In genomic region chr20:64065062-64065972, GRCh38 we compare ENCODE assay signal across 12 cellular contexts. TPM values are rescaled to one million over a fixed set of nuclear protein-coding genes. Genes with fewer than 3 reads are reported as not detected.
DNase-seq lines count a peak whose midpoint lies in the region; ATAC-seq and TF ChIP-seq lines count a peak whose summit lies in the region.
"Had no signal": no experiment of that assay in that cellular context is flagged by ENCODE, and none has a peak within 500 bp of the region (broad histone marks: within the 10 kb centered on the region; RNA-seq: fewer than 3 reads in every experiment).

No MANE protein-coding gene starts in this region.

- WGBS in liver: 26% methylated on average over 27 of the region's 27 CpGs
- WGBS in psoas muscle, 3 donors: 45 to 54% (median 51%) methylated on average over 27 of the region's 27 CpGs

- H3K4me1 Mint-ChIP-seq in CD14-positive monocyte (peaks cover 44% of the 10 kb centered on the region), GM23338 (peaks cover 34% of the 10 kb centered on the region), T-helper 17 cell (peaks cover 37% of the 10 kb centered on the region)

- H3K27ac ChIP-seq in GM23338 (ENCODE audit: low read depth) (no peak overlapping the region), liver (ENCODE audit: low read depth in 1 of 2, low read length in 2 of 2) (peak overlapping the region; percentile 55 to 64), psoas muscle (no peak overlapping the region)
- H3K27ac ChIP-seq: gastrocnemius medialis, right atrium auricular region had no signal

- no peaks in the 10 kb centered on the region for H4K20me1 ChIP-seq in GM23338 (replicated peaks; ENCODE audit: insufficient read depth)

- H3K27me3 ChIP-seq in GM23338 (ENCODE audit: insufficient read depth): no peaks in the 10 kb centered on the region
- H3K27me3 ChIP-seq in liver (ENCODE audit: control insufficient read depth in 4 of 4, insufficient read depth in 4 of 4, low read length in 3 of 4): no peaks in the 10 kb centered on the region
- no peaks in the 10 kb centered on the region for H3K27me3 ChIP-seq in psoas muscle (ENCODE audit: insufficient read depth in 3 of 3, low read length in 2 of 3)
- H3K27me3 ChIP-seq: gastrocnemius medialis, right atrium auricular region had no signal

- H3K9ac ChIP-seq in liver (ENCODE audit: low read depth in 1 of 2, low read length in 2 of 2): no peak overlapping the region

- H3K4me1 ChIP-seq in GM23338 (ENCODE audit: insufficient read depth) (peaks cover 17% of the 10 kb centered on the region; the same call in 1 of the 2 replicates), liver (ENCODE audit: control insufficient read depth in 4 of 4, insufficient read depth in 4 of 4, low read length in 3 of 4) (peaks cover 27 to 65% (median 54%) of the 10 kb centered on the region in 4 donors), psoas muscle (peaks cover 9% of the 10 kb centered on the region)

- H3K9me3 Mint-ChIP-seq in CD14-positive monocyte (peaks cover 0 to 2% (median 0%) of the 10 kb centered on the region in 7 donors), GM23338 (no peaks in the 10 kb centered on the region)

- TF ChIP-seq RAD21 in liver (IDR thresholded peaks at IDR 0.05): no peak

- TF ChIP-seq CTCF in CD14-positive monocyte (IDR thresholded peaks at IDR 0.05): no peak
- TF ChIP-seq CTCF in GM23338 (conservative IDR thresholded peaks at IDR 0.05; ENCODE audit: low read depth in 2 of 2): no peak
- TF ChIP-seq CTCF in liver (IDR thresholded peaks at IDR 0.05; ENCODE audit: low read depth, low read length, missing input control): no peak
- TF ChIP-seq CTCF in psoas muscle (IDR thresholded peaks at IDR 0.05): no peak

- no peak overlapping the region for H2AFZ ChIP-seq in GM23338

- H3K79me2 ChIP-seq in GM23338 (replicated peaks; ENCODE audit: insufficient read depth): no peaks in the 10 kb centered on the region

- H3K4me3 Mint-ChIP-seq in CD14-positive monocyte (peak overlapping the region; percentile 31 to 62), GM23338 (peak overlapping the region; percentile 17; the same call in 1 of the 3 replicates), T-helper 17 cell (peak overlapping the region; percentile 77)

- peaks cover 0 to 27% (median 12%) of the 10 kb centered on the region in 3 donors for H3K27me3 Mint-ChIP-seq in CD14-positive monocyte (ENCODE audit: low read depth in 3 of 3)
- peaks cover 13% of the 10 kb centered on the region for H3K27me3 Mint-ChIP-seq in GM23338 (ENCODE audit: insufficient read depth, low read depth, poor library complexity)
- no peaks in the 10 kb centered on the region for H3K27me3 Mint-ChIP-seq in T-helper 17 cell

- peak overlapping the region in 3 of 7 donors; percentile 15 to 73 (median 66) for H3K27ac Mint-ChIP-seq in CD14-positive monocyte
- no peak overlapping the region; the same call in 1 of the 2 replicates for H3K27ac Mint-ChIP-seq in GM23338
- peak overlapping the region; percentile 90 for H3K27ac Mint-ChIP-seq in T-helper 17 cell

- H3K4me3 ChIP-seq in GM23338: no peak overlapping the region
- H3K4me3 ChIP-seq in liver (ENCODE audit: low read depth in 1 of 3, low read length in 3 of 3): no peak overlapping the region
- no peak overlapping the region for H3K4me3 ChIP-seq in psoas muscle
- H3K4me3 ChIP-seq: right atrium auricular region had no signal

- H3K4me2 ChIP-seq in GM23338: no peak overlapping the region

- intact Hi-C loops in CD14-positive monocyte (cut with micrococcal nuclease): loop anchor here in 1 of 2 donors (10.0 kb wide), 1 partner anchor 541 kb away; the partner anchor contains the start of gene PPDPF
- intact Hi-C loops in psoas muscle (cut with DNase I): no loop called here

- peaks cover 6% of the 10 kb centered on the region; the same call in 1 of the 2 replicates for H3F3A ChIP-seq in GM23338 (replicated peaks; ENCODE audit: low read depth)

- H3K9me2 ChIP-seq in GM23338 (ENCODE audit: insufficient read depth): no peaks in the 10 kb centered on the region

- DNase-seq in CD14-positive monocyte (ENCODE audit: low spot score): no peak
- DNase-seq in GM23338 (ENCODE audit: low spot score): no peak
- DNase-seq in T-helper 17 cell: no peak
- no peak for DNase-seq in amygdala (lab: John Stamatoyannopoulos, UW)
- no peak for DNase-seq in psoas muscle
- DNase-seq in HPDE6-E6E7 (ENCODE audit: extremely low spot score): no peak
- DNase-seq: COR-L47, gastrocnemius medialis had no signal

- H3K36me3 ChIP-seq in GM23338 (ENCODE audit: insufficient read depth) (no peaks in the 10 kb centered on the region), liver (ENCODE audit: control insufficient read depth in 4 of 4, insufficient read depth in 3 of 4, low read depth in 1 of 4, low read length in 3 of 4) (no peaks in the 10 kb centered on the region), psoas muscle (ENCODE audit: insufficient read depth in 1 of 2, low read depth in 1 of 2) (no peaks in the 10 kb centered on the region)
- H3K36me3 ChIP-seq: gastrocnemius medialis, right atrium auricular region had no signal

- ATAC-seq in GM23338 (no peak), T-helper 17 cell (no peak), psoas muscle (no peak), GM19395 (IDR thresholded peaks at IDR 0.05; ENCODE audit: unreplicated experiment) (no peak)
- ATAC-seq: gastrocnemius medialis had no signal

- H3K9me3 ChIP-seq in T-helper 17 cell (ENCODE audit: control insufficient read depth, low read length, poor library complexity, severe bottlenecking) (no peaks in the 10 kb centered on the region), liver (ENCODE audit: control insufficient read depth in 4 of 4, low read length in 3 of 4) (no peaks in the 10 kb centered on the region), psoas muscle (no peaks in the 10 kb centered on the region)
- H3K9me3 ChIP-seq: gastrocnemius medialis, right atrium auricular region had no signal

- no peaks in the 10 kb centered on the region for H3K36me3 Mint-ChIP-seq in CD14-positive monocyte
- H3K36me3 Mint-ChIP-seq in GM23338 (ENCODE audit: low read depth): no peaks in the 10 kb centered on the region
- no peaks in the 10 kb centered on the region for H3K36me3 Mint-ChIP-seq in T-helper 17 cell (ENCODE audit: low read depth)

TF ChIP-seq in GM23338, 12 proteins besides CTCF, POLR2A, EP300 and RAD21:
- TF ChIP-seq ZNF331 (CRISPR knock-in tag; IDR thresholded peaks at IDR 0.05; ENCODE audit: low read depth) (no peak), CREB1 (CRISPR knock-in tag; IDR thresholded peaks at IDR 0.05; ENCODE audit: low read depth) (no peak), EZH2phosphoT487 (IDR thresholded peaks at IDR 0.05; ENCODE audit: unreplicated experiment) (no peak)

TF ChIP-seq in liver, 16 proteins besides CTCF, POLR2A, EP300 and RAD21 (continues in another document):
- no peak for TF ChIP-seq ZBTB33 (IDR thresholded peaks at IDR 0.05)
- TF ChIP-seq YY1 (IDR thresholded peaks at IDR 0.05): no peak
- TF ChIP-seq TAF1 (conservative IDR thresholded peaks at IDR 0.05): no peak

RNA-seq across cellular contexts. Expression of gene TCEA2, which starts 2.3 kb away (rescaled TPM):
- 10 to 100 TPM; 15.7 to 16.0 TPM for polyA plus RNA-seq in CD14-positive monocyte
- 15.0 and 21.0 TPM in 2 replicates for total RNA-seq in GM23338 (2014; rRNA removed; shearing (Covaris generic))
- 54.4 and 58.9 TPM in 2 replicates for polyA plus RNA-seq in GM23338 (2016; fragmentation: Nextera tagmentation; extraction: Ambion mirVana)
- 10 to 100 TPM; 20.0 to 21.0 TPM for total RNA-seq in T-helper 17 cell
- total RNA-seq in liver: 1 to 10 TPM; 4.6 to 6.4 TPM
- polyA plus RNA-seq in liver: 10 to 100 TPM; 17.2 to 22.6 TPM
- 10 to 100 TPM; 30.2 to 43.4 (median 37.6) TPM for total RNA-seq in psoas muscle
- 10 to 100 TPM; 15.1 to 24.9 (median 15.6) TPM for polyA plus RNA-seq in psoas muscle

RNA-seq across cellular contexts. Expression of gene RGS19, which starts 14.0 kb away (rescaled TPM):
- 100 to 1,000 TPM; 244 to 280 TPM for polyA plus RNA-seq in CD14-positive monocyte
- total RNA-seq in GM23338 (2014; rRNA removed; shearing (Covaris generic)): 15.0 and 19.7 TPM in 2 replicates
- polyA plus RNA-seq in GM23338 (2016; fragmentation: Nextera tagmentation; extraction: Ambion mirVana): 12.5 and 13.1 TPM in 2 replicates
- total RNA-seq in T-helper 17 cell: 10 to 100 TPM; 42.8 to 50.9 TPM
- 10 to 100 TPM in 1 of 2 donors, 1 to 10 TPM in 1; 6.7 to 12.9 TPM for total RNA-seq in liver
- 1 to 10 TPM; 4.9 to 5.9 TPM for polyA plus RNA-seq in liver
- total RNA-seq in psoas muscle: 1 to 10 TPM; 2.0 to 3.5 (median 2.4) TPM
- 1 to 10 TPM; 3.7 to 5.7 (median 3.8) TPM for polyA plus RNA-seq in psoas muscle

RNA-seq across cellular contexts. Expression of gene OPRL1, which starts 14.6 kb away (rescaled TPM):
- 1 to 10 TPM; 7.0 to 8.8 TPM for polyA plus RNA-seq in CD14-positive monocyte
- total RNA-seq in GM23338 (2014; rRNA removed; shearing (Covaris generic)): 0.74 and 1.1 TPM in 2 replicates
- 0.24 and 0.27 TPM in 2 replicates for polyA plus RNA-seq in GM23338 (2016; fragmentation: Nextera tagmentation; extraction: Ambion mirVana)
- total RNA-seq in T-helper 17 cell: 1 to 10 TPM; 1.4 to 2.7 TPM
- total RNA-seq in liver: under 1 TPM; 0.42 to 0.79 TPM
- under 1 TPM; 0.04 to 0.28 TPM for polyA plus RNA-seq in liver
- total RNA-seq in psoas muscle: under 1 TPM; 0.17 to 0.94 (median 0.21) TPM
- polyA plus RNA-seq in psoas muscle: under 1 TPM; 0.03 to 0.08 (median 0.08) TPM

RNA-seq across cellular contexts. Expression of gene SOX18, which starts 15.9 kb away (rescaled TPM):
- polyA plus RNA-seq in CD14-positive monocyte (not detected), GM23338 (2016; fragmentation: Nextera tagmentation; extraction: Ambion mirVana) (not detected in 2 replicates), liver (1 to 10 TPM; 1.1 to 5.8 TPM), psoas muscle (10 to 100 TPM in 1 of 3 donors, 1 to 10 TPM in 2; 4.2 to 15.4 (median 6.5) TPM)
- total RNA-seq in GM23338 (2014; rRNA removed; shearing (Covaris generic)): 0.21 TPM in 1 of 2 replicates, not detected in the other
- total RNA-seq in T-helper 17 cell (not detected), liver (1 to 10 TPM; 2.1 to 3.1 TPM), psoas muscle (10 to 100 TPM; 11.7 to 50.8 (median 30.5) TPM)

RNA-seq across cellular contexts. Expression of gene LKAAEAR1, which starts 18.9 kb away (rescaled TPM):
- polyA plus RNA-seq in CD14-positive monocyte: under 1 TPM; 0.61 to 0.86 TPM
- 1.1 TPM in 1 of 2 replicates, not detected in the other for total RNA-seq in GM23338 (2014; rRNA removed; shearing (Covaris generic))
- polyA plus RNA-seq in GM23338 (2016; fragmentation: Nextera tagmentation; extraction: Ambion mirVana): 1.8 and 2.4 TPM in 2 replicates
- not detected for total RNA-seq in T-helper 17 cell
- total RNA-seq in liver: not detected
- under 1 TPM in 1 of 2 donors, not detected in 1; 0.08 TPM for polyA plus RNA-seq in liver
- not detected for total RNA-seq in psoas muscle
- polyA plus RNA-seq in psoas muscle: not detected
- total RNA-seq: gastrocnemius medialis, NCI-H460, right atrium auricular region had no signal

Comparison
In these comparisons a context has a peak if more than half of its experiments do, and no peak if none do; other contexts are left out.
1. H3K4me3 Mint-ChIP-seq: peak in every context shown above with its lines; median percentile 77 in T-helper 17 cell; 46 in CD14-positive monocyte; 17 in GM23338.
2. H3K27ac ChIP-seq: peak in liver (2 of 2); none in GM23338 (single experiment) and psoas muscle (single experiment).